Comparison of ENCODE assay signal across 1 cellular context in genomic region chr1:151514366-151514765, GRCh38.
TF ChIP-seq lines count a peak whose summit lies in the region.

No MANE protein-coding gene starts in this region.

TF ChIP-seq in H1, 55 proteins besides CTCF, POLR2A, EP300 and RAD21:
- TF ChIP-seq CHD2 (IDR thresholded peaks at IDR 0.05; ENCODE audit: low read length) (no peak), RFX5 (IDR thresholded peaks at IDR 0.05; ENCODE audit: borderline replicate concordance, low read depth, low read length) (no peak), EGR1 (IDR thresholded peaks at IDR 0.05; ENCODE audit: borderline replicate concordance, low read depth, low read length) (no peak), GABPA (IDR thresholded peaks at IDR 0.05; ENCODE audit: borderline replicate concordance, insufficient read depth, low read length) (no peak), ASH2L (IDR thresholded peaks at IDR 0.05; ENCODE audit: low read length) (no peak), TBP (IDR thresholded peaks at IDR 0.05; ENCODE audit: low read depth, low read length) (no peak), POLR2AphosphoS5 (IDR thresholded peaks at IDR 0.05; ENCODE audit: low read depth, low read length) (no peak), NRF1 (IDR thresholded peaks at IDR 0.05; ENCODE audit: low read depth, low read length) (no peak), BACH1 (IDR thresholded peaks at IDR 0.05; ENCODE audit: low read length) (no peak), GTF2F1 (IDR thresholded peaks at IDR 0.05; ENCODE audit: borderline replicate concordance, low read depth, low read length) (no peak), MAFK (IDR thresholded peaks at IDR 0.05; ENCODE audit: low read depth, low read length) (no peak), RXRA (IDR thresholded peaks at IDR 0.05; ENCODE audit: insufficient read depth, low read depth, low read length) (no peak), TAF7 (optimal IDR thresholded peaks at IDR 0.05; ENCODE audit: borderline replicate concordance, low read depth, low read length) (no peak), SIN3A (conservative IDR thresholded peaks at IDR 0.05 in 1 of 2, IDR thresholded peaks at IDR 0.05 in 1 of 2; ENCODE audit: low read depth in 1 of 2, low read length in 2 of 2) (no peak)
